In genomic region chr11:31150011-31150410, GRCh38 we compare ENCODE assay signal across 9 cellular contexts.
"Had no signal": no experiment of that assay in that cellular context is flagged by ENCODE, and none has a peak within 500 bp of the region (broad histone marks: within the 10 kb centered on the region; RNA-seq: fewer than 3 reads in every experiment).

No MANE protein-coding gene starts in this region.

- H3K4me1 ChIP-seq: HAP-1 had no signal

- H3K9me3 ChIP-seq: HAP-1 had no signal

- ATAC-seq: GM23338, HCT116 had no signal

- H3K36me3 ChIP-seq: HAP-1 had no signal

- H3K27ac ChIP-seq: GM23248 had no signal

- H3K4me3 ChIP-seq: GM23248, GM23338, HAP-1 had no signal

- DNase-seq: GM23248, GOT3, H7, H9, HCEC 1CT, HFFc6 had no signal
